ENCODE assay signal across 8 cellular contexts in genomic region chr10:84329986-84330651, GRCh38. TPM values are rescaled to one million over a fixed set of nuclear protein-coding genes. Genes with fewer than 3 reads are reported as not detected.
DNase-seq lines count a peak whose midpoint lies in the region; ATAC-seq, FAIRE-seq and TF ChIP-seq lines count a peak whose summit lies in the region.

No MANE protein-coding gene starts in this region.

- H3K27ac ChIP-seq in cardiac muscle cell (no peak overlapping the region), mesendoderm (ENCODE audit: low read depth, low read length) (no peak overlapping the region)

- no peak overlapping the region for H2AK5ac ChIP-seq in mesendoderm (ENCODE audit: low read length)

- H3K56ac ChIP-seq in mesendoderm (ENCODE audit: low read length): no peak overlapping the region

- intact Hi-C loops in left cardiac atrium (cut with DNase I): no loop called here

- no peak overlapping the region for H3K4me2 ChIP-seq in mesendoderm (ENCODE audit: low read length)

- POLR2A ChIA-PET in activated CD4-positive, alpha-beta memory T cell treated with anti-CD3 and anti-CD28 coated beads, Interleukin-2, amount 10 ng/mL, durations not matched to agents 7 days and 5 days (lab: Charles Lee): interaction anchor here (0.9 to 3.0 kb wide), 9 partner anchors 8 to 191 kb away, joined by 3 to 30 read pairs (median 10); partner anchors contain the start of gene GHITM

- H3K27ac Mint-ChIP-seq in activated CD4-positive, alpha-beta memory T cell treated with anti-CD3 and anti-CD28 coated beads, Interleukin-2, amount 10 ng/mL, durations not matched to agents 7 days and 5 days: peak overlapping the region; percentile 94

- H3K36me3 ChIP-seq in cardiac muscle cell (no peaks in the 10 kb centered on the region), mesendoderm (ENCODE audit: control insufficient read depth, insufficient read depth, low read length) (no peaks in the 10 kb centered on the region)

- no peak overlapping the region for H3K18ac ChIP-seq in mesendoderm (ENCODE audit: low read length)

- H3K4me1 ChIP-seq in cardiac muscle cell (ENCODE audit: low read depth) (peaks cover 9% of the 10 kb centered on the region), mesendoderm (ENCODE audit: control insufficient read depth, low read depth, low read length) (peaks cover 7% of the 10 kb centered on the region)

- CTCF ChIA-PET in activated CD4-positive, alpha-beta memory T cell treated with anti-CD3 and anti-CD28 coated beads, Interleukin-2, amount 10 ng/mL, durations not matched to agents 7 days and 5 days (lab: Charles Lee): interaction anchor here (1.1 to 3.1 kb wide), 6 partner anchors 22 to 207 kb away, joined by 3 to 22 read pairs (median 4); no protein-coding TSS in a partner anchor

- WGBS in mesendoderm (ENCODE audit: extremely low coverage, insufficient coverage, low lambda C conversion rate): no CpG with 5 or more reads among the region's 7 CpGs

- no peak for FAIRE-seq in urothelium cell line (lab: Jason Lieb, UNC)

- no peak overlapping the region for H2BK5ac ChIP-seq in mesendoderm (ENCODE audit: low read length)

- H3K4ac ChIP-seq in mesendoderm (ENCODE audit: low read depth, low read length): no peak overlapping the region

- peaks cover 16% of the 10 kb centered on the region for H3K36me3 Mint-ChIP-seq in activated CD4-positive, alpha-beta memory T cell treated with anti-CD3 and anti-CD28 coated beads, Interleukin-2, amount 10 ng/mL, durations not matched to agents 7 days and 5 days (ENCODE audit: low read depth)

- peaks cover 9% of the 10 kb centered on the region for H3K79me1 ChIP-seq in mesendoderm (ENCODE audit: low read length)

- H3K4me3 ChIP-seq in cardiac muscle cell (peak overlapping the region; percentile 80), mesendoderm (ENCODE audit: low read length) (no peak overlapping the region)

- ATAC-seq in left cardiac atrium (no peak), HG02973 (IDR thresholded peaks at IDR 0.05; ENCODE audit: unreplicated experiment) (peak; percentile 61)

- no peak overlapping the region for H2BK15ac ChIP-seq in mesendoderm (replicated peaks; ENCODE audit: low read depth)

- DNase-seq in cardiac muscle cell (ENCODE audit: low read depth in 1 of 2, low spot score in 1 of 2) (no peak), left cardiac atrium (no peak), mesendoderm (no peak), urothelium cell line (ENCODE audit: low spot score) (no peak), NCI-H1930 (lab: John Stamatoyannopoulos, UW) (no peak), HuH-7 (ENCODE audit: low spot score) (no peak)
- DNase-seq in activated CD4-positive, alpha-beta memory T cell treated with anti-CD3 and anti-CD28 coated beads, Interleukin-2, amount 10 ng/mL, durations not matched to agents 7 days and 5 days: peak; percentile 32

- peaks cover 49% of the 10 kb centered on the region for H3K4me1 Mint-ChIP-seq in activated CD4-positive, alpha-beta memory T cell treated with anti-CD3 and anti-CD28 coated beads, Interleukin-2, amount 10 ng/mL, durations not matched to agents 7 days and 5 days

- no peak overlapping the region for H4K8ac ChIP-seq in mesendoderm (ENCODE audit: low read depth, low read length)

- peak overlapping the region; percentile 3 for H3K9ac ChIP-seq in mesendoderm (ENCODE audit: low read length)

- no peak overlapping the region for H4K5ac ChIP-seq in mesendoderm (ENCODE audit: low read length)

- H3K23ac ChIP-seq in mesendoderm (ENCODE audit: low read length): no peak overlapping the region

- TF ChIP-seq CTCF in cardiac muscle cell (IDR thresholded peaks at IDR 0.05; ENCODE audit: low read depth, low read length): no peak

- no peak overlapping the region for H2BK120ac ChIP-seq in mesendoderm (ENCODE audit: low read depth, low read length)

- no peaks in the 10 kb centered on the region for H3K9me3 ChIP-seq in cardiac muscle cell (ENCODE audit: low read depth)

- H3K27me3 ChIP-seq in cardiac muscle cell (no peaks in the 10 kb centered on the region), mesendoderm (ENCODE audit: insufficient read depth, low read length, poor library complexity) (no peaks in the 10 kb centered on the region)

- peak overlapping the region; percentile 86 for H3K4me3 Mint-ChIP-seq in activated CD4-positive, alpha-beta memory T cell treated with anti-CD3 and anti-CD28 coated beads, Interleukin-2, amount 10 ng/mL, durations not matched to agents 7 days and 5 days

- H3K9me3 Mint-ChIP-seq in activated CD4-positive, alpha-beta memory T cell treated with anti-CD3 and anti-CD28 coated beads, Interleukin-2, amount 10 ng/mL, durations not matched to agents 7 days and 5 days: no peaks in the 10 kb centered on the region

- peaks cover 5% of the 10 kb centered on the region for H3K27me3 Mint-ChIP-seq in activated CD4-positive, alpha-beta memory T cell treated with anti-CD3 and anti-CD28 coated beads, Interleukin-2, amount 10 ng/mL, durations not matched to agents 7 days and 5 days

- peaks cover 33% of the 10 kb centered on the region for H3K79me2 ChIP-seq in mesendoderm (ENCODE audit: control insufficient read depth, insufficient read depth, low read length)

RNA-seq across cellular contexts. Expression of gene CCSER2, which starts 1.7 kb away (rescaled TPM):
- total RNA-seq in cardiac muscle cell: 17.7 and 22.5 TPM in 2 replicates
- 32.9 and 34.7 TPM in 2 replicates for polyA plus RNA-seq in cardiac muscle cell
- total RNA-seq in left cardiac atrium: 100 to 1,000 TPM; 119 to 131 TPM
- total RNA-seq in activated CD4-positive, alpha-beta memory T cell treated with anti-CD3 and anti-CD28 coated beads, Interleukin-2, amount 10 ng/mL, durations not matched to agents 7 days and 5 days: 10 to 100 TPM; 80.2 to 87.9 TPM
- 26.4 TPM for polyA plus RNA-seq in mesendoderm (2013, experiment 1 of 2)
- polyA plus RNA-seq in mesendoderm (2013, experiment 2 of 2): 28.3 TPM
